In genomic region chr15:79124388-79124787, GRCh38 we compare ENCODE assay signal across 28 cellular contexts. TPM values are rescaled to one million over a fixed set of nuclear protein-coding genes. Genes with fewer than 3 reads are reported as not detected.
"Had no signal": no experiment of that assay in that cellular context is flagged by ENCODE, and none has a peak within 500 bp of the region (broad histone marks: within the 10 kb centered on the region; RNA-seq: fewer than 3 reads in every experiment).

No MANE protein-coding gene starts in this region.

- FAIRE-seq: astrocyte, bronchial epithelial cell had no signal

- H3K9me3 ChIP-seq: gastrocnemius medialis had no signal

- H3K27ac ChIP-seq: brain microvascular endothelial cell, coronary artery, dorsolateral prefrontal cortex, foreskin keratinocyte, gastrocnemius medialis, heart left ventricle had no signal

- H3K27me3 ChIP-seq: brain microvascular endothelial cell, gastrocnemius medialis had no signal

- H3K4me3 ChIP-seq: coronary artery, dorsolateral prefrontal cortex, gastrocnemius medialis, heart left ventricle had no signal

- ATAC-seq: activated T-cell treated with anti-CD3 and anti-CD28 coated beads, Interleukin-2, amount 50 U/mL, for 4 hours; activated T-helper 17 cell treated with anti-CD3 and anti-CD28 coated beads, Interleukin-2, amount 50 U/mL, for 72 hours; esophagus mucosa; foreskin keratinocyte; gastrocnemius medialis; heart left ventricle had no signal

- H3K4me1 ChIP-seq: foreskin keratinocyte, gastrocnemius medialis, heart left ventricle had no signal

- DNase-seq: activated CD4-positive, alpha-beta memory T cell treated with anti-CD3 and anti-CD28 coated beads, Interleukin-2, amount 10 ng/mL, durations not matched to agents 7 days and 5 days; activated CD4-positive, alpha-beta T cell treated with anti-CD3 and anti-CD28 coated beads for 1 hour; activated CD4-positive, alpha-beta T cell treated with anti-CD3 and anti-CD28 coated beads for 4 hours; activated CD4-positive, alpha-beta T cell treated with anti-CD3 and anti-CD28 coated beads, Interleukin-2, amount 10 ng/mL, durations not matched to agents 7 days and 5 days; activated CD4-positive, alpha-beta T cell treated with anti-CD3 and anti-CD28 coated beads, Interleukin-2, amount 50 U/mL, for 4 hours; activated CD8-positive, alpha-beta memory T cell treated with anti-CD3 and anti-CD28 coated beads, Interleukin-2, amount 50 U/mL, for 48 hours; activated effector memory CD4-positive, alpha-beta T cell treated with Interleukin-2 at 50 U/mL for 16 hours; activated gamma-delta T cell treated with Interleukin-2 at 50 U/mL for 16 hours; activated naive CD4-positive, alpha-beta T cell treated with anti-CD3 and anti-CD28 coated beads, Interleukin-2, amount 50 U/mL, for 16 hours; activated naive CD4-positive, alpha-beta T cell treated with Interleukin-2 at 50 U/mL for 16 hours; activated T-cell treated with anti-CD3 and anti-CD28 coated beads for 4 hours; activated T-cell treated with anti-CD3 and anti-CD28 coated beads, Interleukin-2, amount 50 U/mL, for 4 hours; amniotic stem cell; anterior cingulate cortex; brain microvascular endothelial cell; dorsolateral prefrontal cortex; effector memory CD4-positive, alpha-beta T cell; endodermal cell; foreskin keratinocyte; gastrocnemius medialis; glutamatergic neuron; heart left ventricle; T-helper 2 cell had no signal

- H3K36me3 ChIP-seq: brain microvascular endothelial cell, gastrocnemius medialis, heart left ventricle had no signal

RNA-seq across cellular contexts. Expression of gene RASGRF1, which starts 33.8 kb away (rescaled TPM):
- total RNA-seq: activated CD4-positive, alpha-beta memory T cell treated with anti-CD3 and anti-CD28 coated beads, Interleukin-2, amount 10 ng/mL, durations not matched to agents 7 days and 5 days; activated CD4-positive, alpha-beta T cell treated with anti-CD3 and anti-CD28 coated beads, Interleukin-2, amount 10 ng/mL, durations not matched to agents 7 days and 5 days; activated T-helper 17 cell treated with anti-CD3 and anti-CD28 coated beads, Interleukin-2, amount 50 U/mL, for 72 hours; gastrocnemius medialis had no signal
- polyA plus RNA-seq: heart left ventricle had no signal
